ENCODE assay signal across 29 cellular contexts in genomic region chr16:52657924-52658323, GRCh38.
DNase-seq lines count a peak whose midpoint lies in the region; ATAC-seq and TF ChIP-seq lines count a peak whose summit lies in the region.
"Had no signal": no experiment of that assay in that cellular context is flagged by ENCODE, and none has a peak within 500 bp of the region (broad histone marks: within the 10 kb centered on the region; RNA-seq: fewer than 3 reads in every experiment).

No MANE protein-coding gene starts in this region.

- intact Hi-C loops in esophagus muscularis mucosa (cut with DNase I) (no loop called here), aorta (cut with DNase I) (no loop called here)

- DNase-seq in esophagus muscularis mucosa (ENCODE audit: extremely low spot score) (peak; percentile 68), aorta (no peak), NCI-H1930 (lab: John Stamatoyannopoulos, UW) (no peak)
- DNase-seq in activated T-cell treated with anti-CD3 and anti-CD28 coated beads, Interleukin-2, amount 50 U/mL, for 1 hour, result no peak
- DNase-seq: 8988T; ACHN; AML-193; BE2C; C1 segment of cervical spinal cord; Caco-2; Calu3; CD4-positive, alpha-beta memory T cell; CD4-positive, alpha-beta T cell; CD4-positive, CD25-positive, alpha-beta regulatory T cell; CD8-positive, alpha-beta memory T cell; CD8-positive, alpha-beta T cell; COR-L47; DMS 273 treated with DMSO at 0.1 percent for 48 hours; DMS153; DMS53; DMS79; DMS79 treated with DMSO at 0.1 percent for 48 hours; DND-41; EL had no signal

- TF ChIP-seq EP300 in esophagus muscularis mucosa (IDR thresholded peaks at IDR 0.05), result no peak

- H3K4me3 ChIP-seq in esophagus muscularis mucosa (no peak overlapping the region), aorta (ENCODE audit: low read length in 2 of 2) (no peak overlapping the region)
- H3K4me3 ChIP-seq: A549; BLaER1; BLaER1 treated with 17β-estradiol and CSF1 and Interleukin-3, amounts not matched to agents 10 nM and 100 nM had no signal

- WGBS in esophagus muscularis mucosa, result 93% methylated on average over 3 of the region's 3 CpGs
- WGBS in aorta, 2 donors, result 78 to 83% methylated on average over 3 of the region's 3 CpGs

- H3K36me3 ChIP-seq in esophagus muscularis mucosa (no peaks in the 10 kb centered on the region), aorta (ENCODE audit: control insufficient read depth in 1 of 2, insufficient read depth in 2 of 2, low read length in 1 of 2) (no peaks in the 10 kb centered on the region)
- H3K36me3 ChIP-seq: BE2C; BLaER1; BLaER1 treated with 17β-estradiol and CSF1 and Interleukin-3, amounts not matched to agents 10 nM and 100 nM had no signal

- no peak overlapping the region for H3K27ac ChIP-seq in esophagus muscularis mucosa (replicated peaks in 1 of 4)
- H3K27ac ChIP-seq in aorta (ENCODE audit: low read depth in 1 of 2, low read length in 2 of 2), result no peak overlapping the region
- H3K27ac ChIP-seq: 22Rv1; A549; BLaER1; BLaER1 treated with 17β-estradiol and CSF1 and Interleukin-3, amounts not matched to agents 10 nM and 100 nM; C4-2B had no signal

- H3K4me1 ChIP-seq in esophagus muscularis mucosa (no peaks in the 10 kb centered on the region), aorta (ENCODE audit: control insufficient read depth in 1 of 2, insufficient read depth in 2 of 2, low read length in 2 of 2) (no peaks in the 10 kb centered on the region)
- H3K4me1 ChIP-seq: A549; BE2C; BLaER1; BLaER1 treated with 17β-estradiol and CSF1 and Interleukin-3, amounts not matched to agents 10 nM and 100 nM; Caco-2 had no signal

- TF ChIP-seq POLR2A in esophagus muscularis mucosa (IDR thresholded peaks at IDR 0.05; ENCODE audit: low read depth), result no peak

- no peak for TF ChIP-seq CTCF in esophagus muscularis mucosa (IDR thresholded peaks at IDR 0.05)

- peak; percentile 48 for ATAC-seq in aorta (ENCODE audit: low FRiP score)
- ATAC-seq: A549; CD8-positive, alpha-beta T cell had no signal

- peaks cover 0 to 38% (median 22%) of the 10 kb centered on the region in 4 donors for H3K9me3 ChIP-seq in esophagus muscularis mucosa
- H3K9me3 ChIP-seq in aorta (ENCODE audit: control insufficient read depth, low read length), result no peaks in the 10 kb centered on the region
- H3K9me3 ChIP-seq: A549, BE2C had no signal

- H3K27me3 ChIP-seq in esophagus muscularis mucosa (no peaks in the 10 kb centered on the region), aorta (ENCODE audit: control insufficient read depth in 1 of 2, insufficient read depth in 2 of 2, low read length in 1 of 2) (no peaks in the 10 kb centered on the region)
- H3K27me3 ChIP-seq: BE2C; BLaER1; BLaER1 treated with 17β-estradiol and CSF1 and Interleukin-3, amounts not matched to agents 10 nM and 100 nM had no signal
